In genomic region chr3:157755254-157755653, GRCh38 we compare ENCODE assay signal across 14 cellular contexts.
DNase-seq lines count a peak whose midpoint lies in the region; ATAC-seq and TF ChIP-seq lines count a peak whose summit lies in the region.
"Had no signal": no experiment of that assay in that cellular context is flagged by ENCODE, and none has a peak within 500 bp of the region (broad histone marks: within the 10 kb centered on the region; RNA-seq: fewer than 3 reads in every experiment).

No MANE protein-coding gene starts in this region.

- peaks cover 4% of the 10 kb centered on the region for H3K27me3 Mint-ChIP-seq in type B pancreatic cell

- H3K4me3 ChIP-seq in cardiac muscle cell (no peak overlapping the region), heart left ventricle (no peak overlapping the region)
- H3K4me3 ChIP-seq: transverse colon had no signal

- intact Hi-C loops in heart left ventricle (cut with DNase I) = no loop called here

- TF ChIP-seq CTCF in cardiac muscle cell (IDR thresholded peaks at IDR 0.05; ENCODE audit: low read depth, low read length) (peak; percentile 6), heart left ventricle (IDR thresholded peaks at IDR 0.05) (no peak), VCaP (conservative IDR thresholded peaks at IDR 0.05) (0 out of 2 replicates have a peak, but pooled peaks have one; percentile 32), foreskin keratinocyte (conservative IDR thresholded peaks at IDR 0.05) (peak; percentile 21), type B pancreatic cell (conservative IDR thresholded peaks at IDR 0.05) (peak; percentile 58), RWPE1 (conservative IDR thresholded peaks at IDR 0.05; ENCODE audit: low read depth) (no peak)

- H3K36me3 Mint-ChIP-seq in type B pancreatic cell = no peaks in the 10 kb centered on the region

- no peaks in the 10 kb centered on the region for H3K9me3 Mint-ChIP-seq in type B pancreatic cell

- CTCF ChIA-PET in RWPE1 (lab: Yijun Ruan, JAX) = interaction anchor here (0.6 to 1.7 kb wide), 2 partner anchors 19 to 682 kb away, joined by 3 read pairs; no protein-coding TSS in a partner anchor

- H3K27me3 ChIP-seq in cardiac muscle cell (no peaks in the 10 kb centered on the region), heart left ventricle (no peaks in the 10 kb centered on the region), foreskin keratinocyte (peaks cover 2% of the 10 kb centered on the region)
- H3K27me3 ChIP-seq: transverse colon had no signal

- no peak for TF ChIP-seq POLR2A in heart left ventricle (IDR thresholded peaks at IDR 0.05)

- H3K4me1 ChIP-seq in cardiac muscle cell (ENCODE audit: low read depth) (peaks cover 7% of the 10 kb centered on the region), heart left ventricle (no peaks in the 10 kb centered on the region), foreskin keratinocyte (no peaks in the 10 kb centered on the region)
- H3K4me1 ChIP-seq: transverse colon had no signal

- POLR2A ChIA-PET in RWPE1 (lab: Yijun Ruan, JAX; ENCODE audit: low non-redundant PET) = no interaction called here

- H3K27ac ChIP-seq in cardiac muscle cell (no peak overlapping the region), heart left ventricle (no peak overlapping the region), VCaP (no peak overlapping the region), foreskin keratinocyte (no peak overlapping the region), caudate nucleus (ENCODE audit: low read depth, low read length) (no peak overlapping the region), RWPE1 (no peak overlapping the region)
- H3K27ac ChIP-seq: transverse colon had no signal

- no peaks in the 10 kb centered on the region for H3K9me3 ChIP-seq in cardiac muscle cell (ENCODE audit: low read depth)
- H3K9me3 ChIP-seq in heart left ventricle = peaks cover 0 to 3% (median 0%) of the 10 kb centered on the region in 12 donors
- H3K9me3 ChIP-seq: transverse colon had no signal

- no peak for ATAC-seq in heart left ventricle
- no peak for ATAC-seq in foreskin keratinocyte

- 61 to 76% (median 69%) methylated on average over 5 of the region's 5 CpGs for WGBS in heart left ventricle, 4 donors

- DNase-seq in cardiac muscle cell (ENCODE audit: low read depth in 1 of 2, low spot score in 1 of 2) (peak in 1 of 2 donors; percentile 9), heart left ventricle (no peak), foreskin keratinocyte (no peak), type B pancreatic cell (ENCODE audit: extremely low spot score, unreplicated experiment) (no peak), HuH-7.5 (ENCODE audit: low spot score) (no peak), caudate nucleus (lab: John Stamatoyannopoulos, UW) (no peak), RWPE1 (ENCODE audit: low spot score) (no peak)
- DNase-seq: activated CD4-positive, alpha-beta T cell treated with anti-CD3 and anti-CD28 coated beads for 1 hour; cortex of kidney; DND-41; Karpas-422; posterior cingulate gyrus; transverse colon had no signal

- H3K27ac Mint-ChIP-seq in type B pancreatic cell = no peak overlapping the region

- H3K4me3 Mint-ChIP-seq in type B pancreatic cell = no peak overlapping the region

- H3K4me1 Mint-ChIP-seq in type B pancreatic cell (ENCODE audit: unreplicated experiment) = peaks cover 36% of the 10 kb centered on the region

- no peaks in the 10 kb centered on the region for H3K36me3 ChIP-seq in cardiac muscle cell
- no peaks in the 10 kb centered on the region for H3K36me3 ChIP-seq in heart left ventricle
- H3K36me3 ChIP-seq: transverse colon had no signal

Comparison
In these comparisons a context has a peak if more than half of its experiments do, and no peak if none do; other contexts are left out.
1. CTCF ChIP-seq: peak in cardiac muscle cell (single experiment), VCaP (single experiment), foreskin keratinocyte (single experiment) and type B pancreatic cell (single experiment); none in heart left ventricle (0 of 12) and RWPE1 (single experiment).